Comparison of ENCODE assay signal across 8 cellular contexts in genomic region chr1:220093361-220094015, GRCh38. TPM values are rescaled to one million over a fixed set of nuclear protein-coding genes. Genes with fewer than 3 reads are reported as not detected.
DNase-seq lines count a peak whose midpoint lies in the region; ATAC-seq and TF ChIP-seq lines count a peak whose summit lies in the region.

No MANE protein-coding gene starts in this region.

- peaks cover 30% of the 10 kb centered on the region for H3K79me2 ChIP-seq in neural progenitor cell (ENCODE audit: low read depth)

- H3K4me2 ChIP-seq in neural progenitor cell, result no peak overlapping the region

- peaks cover 3% of the 10 kb centered on the region for H3K27me3 Mint-ChIP-seq in activated naive CD8-positive, alpha-beta T cell treated with anti-CD3 and anti-CD28 coated beads for 36 hours
- H3K27me3 Mint-ChIP-seq in activated naive CD8-positive, alpha-beta T cell treated with anti-CD3 and anti-CD28 coated beads, Interleukin-2, amount 50 U/mL, for 24 hours, result peaks cover 4% of the 10 kb centered on the region
- H3K27me3 Mint-ChIP-seq in neural progenitor cell (ENCODE audit: insufficient read depth, low read depth), result no peaks in the 10 kb centered on the region

- H3K36me3 Mint-ChIP-seq in activated naive CD8-positive, alpha-beta T cell treated with anti-CD3 and anti-CD28 coated beads for 36 hours, result peaks cover 11% of the 10 kb centered on the region
- peaks cover 20% of the 10 kb centered on the region for H3K36me3 Mint-ChIP-seq in activated naive CD8-positive, alpha-beta T cell treated with anti-CD3 and anti-CD28 coated beads, Interleukin-2, amount 50 U/mL, for 24 hours (ENCODE audit: low read depth)
- peaks cover 15% of the 10 kb centered on the region for H3K36me3 Mint-ChIP-seq in neural progenitor cell

- peak overlapping the region; percentile 61 for H2AFZ ChIP-seq in neural progenitor cell (replicated peaks)

- no peaks in the 10 kb centered on the region for H4K20me1 ChIP-seq in neural progenitor cell (ENCODE audit: low read depth)

- TF ChIP-seq CTCF in astrocyte of the spinal cord (IDR thresholded peaks at IDR 0.05; ENCODE audit: low read depth, low read length) (no peak), neural progenitor cell (IDR thresholded peaks at IDR 0.05) (no peak)

- H3K27ac ChIP-seq in neural progenitor cell, result no peak overlapping the region

- peak overlapping the region; percentile 32 for H3K4me3 Mint-ChIP-seq in activated naive CD8-positive, alpha-beta T cell treated with anti-CD3 and anti-CD28 coated beads for 36 hours
- H3K4me3 Mint-ChIP-seq in activated naive CD8-positive, alpha-beta T cell treated with anti-CD3 and anti-CD28 coated beads, Interleukin-2, amount 50 U/mL, for 24 hours, result no peak overlapping the region
- peak overlapping the region; percentile 69 for H3K4me3 Mint-ChIP-seq in neural progenitor cell

- H3K9me3 ChIP-seq in neural progenitor cell (ENCODE audit: low read depth), result no peaks in the 10 kb centered on the region

- H3K9ac ChIP-seq in neural progenitor cell, result no peak overlapping the region

- DNase-seq in activated naive CD8-positive, alpha-beta T cell treated with anti-CD3 and anti-CD28 coated beads for 36 hours, result no peak
- DNase-seq in activated naive CD8-positive, alpha-beta T cell treated with anti-CD3 and anti-CD28 coated beads, Interleukin-2, amount 50 U/mL, for 24 hours, result no peak
- peak; percentile 7 for DNase-seq in astrocyte of the spinal cord (ENCODE audit: low read depth, low spot score)
- DNase-seq in neural progenitor cell (ENCODE audit: low spot score), result no peak
- DNase-seq in NCI-H1694 treated with DMSO at 0.1 percent for 48 hours (lab: John Stamatoyannopoulos, UW), result no peak
- DNase-seq in EL, result no peak
- DNase-seq in NK-92 treated with Interleukin-12 subunit alpha and Interleukin-12 subunit beta, amount 100 ng/mL, for 24 hours (lab: John Stamatoyannopoulos, UW), result no peak

- no peaks in the 10 kb centered on the region for H3K27me3 ChIP-seq in neural progenitor cell

- ATAC-seq in activated naive CD8-positive, alpha-beta T cell treated with anti-CD3 and anti-CD28 coated beads, Interleukin-2, amount 50 U/mL, for 24 hours, result no peak
- ATAC-seq in HG03439 (IDR thresholded peaks at IDR 0.05; ENCODE audit: unreplicated experiment), result peak; percentile 5

- peaks cover 29% of the 10 kb centered on the region for H3K4me1 Mint-ChIP-seq in activated naive CD8-positive, alpha-beta T cell treated with anti-CD3 and anti-CD28 coated beads for 36 hours
- peaks cover 34% of the 10 kb centered on the region for H3K4me1 Mint-ChIP-seq in activated naive CD8-positive, alpha-beta T cell treated with anti-CD3 and anti-CD28 coated beads, Interleukin-2, amount 50 U/mL, for 24 hours
- peaks cover 13% of the 10 kb centered on the region for H3K4me1 Mint-ChIP-seq in neural progenitor cell

- no peak overlapping the region for H3K27ac Mint-ChIP-seq in activated naive CD8-positive, alpha-beta T cell treated with anti-CD3 and anti-CD28 coated beads for 36 hours
- no peak overlapping the region for H3K27ac Mint-ChIP-seq in activated naive CD8-positive, alpha-beta T cell treated with anti-CD3 and anti-CD28 coated beads, Interleukin-2, amount 50 U/mL, for 24 hours
- H3K27ac Mint-ChIP-seq in neural progenitor cell, result no peak overlapping the region

- no peak overlapping the region for H3K4me3 ChIP-seq in astrocyte of the spinal cord (ENCODE audit: low read depth, low read length)
- peak overlapping the region; percentile 71 for H3K4me3 ChIP-seq in neural progenitor cell

- H3K9me3 Mint-ChIP-seq in activated naive CD8-positive, alpha-beta T cell treated with anti-CD3 and anti-CD28 coated beads for 36 hours, result no peaks in the 10 kb centered on the region
- no peaks in the 10 kb centered on the region for H3K9me3 Mint-ChIP-seq in activated naive CD8-positive, alpha-beta T cell treated with anti-CD3 and anti-CD28 coated beads, Interleukin-2, amount 50 U/mL, for 24 hours
- H3K9me3 Mint-ChIP-seq in neural progenitor cell, result no peaks in the 10 kb centered on the region

- H3K4me1 ChIP-seq in neural progenitor cell, result peaks cover 14% of the 10 kb centered on the region

- H3F3A ChIP-seq in neural progenitor cell (ENCODE audit: low read depth), result peaks cover 8% of the 10 kb centered on the region

- peaks cover 7% of the 10 kb centered on the region for H3K36me3 ChIP-seq in neural progenitor cell

- in situ Hi-C loops in astrocyte of the spinal cord (cut with HindIII; ENCODE audit: low sequenced_read_pairs), result no loop called here

RNA-seq across cellular contexts. Expression of gene IARS2, which starts 0.4 kb away (rescaled TPM):
- 10 to 100 TPM; 78.5 to 81.4 TPM for total RNA-seq in activated naive CD8-positive, alpha-beta T cell treated with anti-CD3 and anti-CD28 coated beads for 36 hours
- total RNA-seq in neural progenitor cell (ENCODE audit: low replicate concordance), result 69.4 and 100 TPM in 2 replicates

RNA-seq across cellular contexts. Expression of gene BPNT1, which starts 3.9 kb away (rescaled TPM):
- 10 to 100 TPM; 23.6 to 26.1 TPM for total RNA-seq in activated naive CD8-positive, alpha-beta T cell treated with anti-CD3 and anti-CD28 coated beads for 36 hours
- total RNA-seq in neural progenitor cell (ENCODE audit: low replicate concordance), result 18.0 and 33.1 TPM in 2 replicates

RNA-seq across cellular contexts. Expression of gene EPRS1, which starts 47.2 kb away (rescaled TPM):
- 100 to 1,000 TPM; 222 to 237 TPM for total RNA-seq in activated naive CD8-positive, alpha-beta T cell treated with anti-CD3 and anti-CD28 coated beads for 36 hours
- 67.1 and 92.9 TPM in 2 replicates for total RNA-seq in neural progenitor cell (ENCODE audit: low replicate concordance)
